24 cellular contexts compared by ENCODE assay signal in the genomic region with DNA sequence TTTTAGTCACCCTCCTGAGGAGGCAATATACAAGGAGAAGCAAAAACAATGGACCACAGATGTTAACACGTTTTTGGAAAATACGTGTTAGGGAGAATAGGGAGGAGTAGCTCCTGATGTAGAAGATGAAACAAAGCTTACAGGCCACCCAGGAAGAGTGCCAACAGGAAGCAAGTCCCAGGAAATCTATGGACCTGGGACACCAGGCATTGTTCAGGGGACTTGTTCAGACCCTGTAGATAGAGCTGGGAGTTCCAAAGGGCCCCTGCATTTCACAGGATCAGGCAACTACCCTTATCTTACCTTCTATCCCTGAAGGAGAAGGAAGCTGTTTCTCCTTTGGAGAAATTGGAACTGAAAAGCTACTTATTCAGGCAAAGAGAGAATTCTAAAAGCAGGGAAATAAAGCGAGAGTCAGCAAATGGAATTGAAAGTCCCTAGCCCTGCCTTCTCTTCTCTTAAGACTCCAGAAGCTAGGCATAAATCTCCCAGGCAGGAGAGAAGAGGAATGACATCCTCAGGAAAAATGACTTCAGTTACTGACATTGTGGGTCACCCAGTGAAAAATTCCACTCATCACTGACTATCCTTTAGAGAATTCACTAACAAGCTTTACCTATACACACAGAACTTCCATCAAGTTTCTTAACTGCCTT.
DNase-seq lines count a peak whose midpoint lies in the region; ATAC-seq and TF ChIP-seq lines count a peak whose summit lies in the region.
"Had no signal": no experiment of that assay in that cellular context is flagged by ENCODE, and none has a peak within 500 bp of the region (broad histone marks: within the 10 kb centered on the region; RNA-seq: fewer than 3 reads in every experiment).

No MANE protein-coding gene starts in this region.

- H3K27ac ChIP-seq in colonic mucosa = no peak overlapping the region
- no peak overlapping the region for H3K27ac ChIP-seq in transverse colon
- no peak overlapping the region for H3K27ac ChIP-seq in adrenal gland
- H3K27ac ChIP-seq: HL-60, right lobe of liver, tibial artery had no signal

- H3K9ac ChIP-seq in colonic mucosa (ENCODE audit: low read depth in 2 of 2, low read length in 2 of 2) = no peak overlapping the region

- in situ Hi-C loops in transverse colon (cut with MboI; ENCODE audit: low pct_ligation_motif_present in 1 of 4, low pct_unique_long_range_greater_than_20kb in 1 of 4, low sequenced_read_pairs in 3 of 4) = no loop called here

- 54 to 65% methylated on average over 3 of the region's 3 CpGs for WGBS in transverse colon (ENCODE audit: low coverage in 1 of 2), 2 donors
- 53 to 76% (median 72%) methylated on average over 3 of the region's 3 CpGs for WGBS in adrenal gland, 4 donors

- no peaks in the 10 kb centered on the region for H3K27me3 ChIP-seq in colonic mucosa
- H3K27me3 ChIP-seq in transverse colon = no peaks in the 10 kb centered on the region
- no peaks in the 10 kb centered on the region for H3K27me3 ChIP-seq in adrenal gland
- H3K27me3 ChIP-seq: right lobe of liver, tibial artery had no signal

- H3K36me3 ChIP-seq in colonic mucosa (no peaks in the 10 kb centered on the region), mucosa of descending colon (ENCODE audit: low read depth) (no peaks in the 10 kb centered on the region), transverse colon (no peaks in the 10 kb centered on the region), adrenal gland (replicated peaks in 1 of 2) (no peaks in the 10 kb centered on the region)
- H3K36me3 ChIP-seq: HAP-1, right lobe of liver, tibial artery had no signal

- peak; percentile 3 for DNase-seq in OCI-M1 (lab: John Stamatoyannopoulos, UW)
- peak; percentile 45 for DNase-seq in colonic mucosa
- peak in 1 of 3 donors; percentile 64 for DNase-seq in mucosa of descending colon
- peak; percentile 24 for DNase-seq in transverse colon
- no peak for DNase-seq in NCI-H2196 treated with DMSO at 0.1 percent for 48 hours (lab: John Stamatoyannopoulos, UW; ENCODE audit: unreplicated experiment)
- no peak for DNase-seq in hepatic stellate cell (ENCODE audit: low spot score)
- no peak for DNase-seq in adrenal gland
- DNase-seq: activated naive CD4-positive, alpha-beta T cell treated with Interleukin-2 at 50 U/mL for 16 hours; activated T-cell treated with anti-CD3 and anti-CD28 coated beads, Interleukin-2, amount 50 U/mL, for 1 hour; anterior cingulate cortex; kidney glomerular epithelial cell; NCI-H2081 treated with DMSO at 0.1 percent for 48 hours; NCI-H446; posterior cingulate gyrus; right lobe of liver; Right ventricle myocardium superior; stimulated activated CD4-positive, alpha-beta T cell treated with anti-CD3 and anti-CD28 coated beads, Interleukin-15, amount 100 ng/mL, for 24 hours; stimulated activated naive CD8-positive, alpha-beta T cell treated with anti-CD3 and anti-CD28 coated beads, Interleukin-15, amount 100 ng/mL, for 72 hours; T-helper 1 cell; tibial artery had no signal

- TF ChIP-seq POLR2A in transverse colon (IDR thresholded peaks at IDR 0.05) (no peak), adrenal gland (IDR thresholded peaks at IDR 0.05) (no peak)

- TF ChIP-seq EP300 in transverse colon (IDR thresholded peaks at IDR 0.05; ENCODE audit: low read depth) = no peak

- intact Hi-C loops in colonic mucosa (cut with DNase I) (no loop called here), mucosa of descending colon (cut with DNase I, micrococcal nuclease) (no loop called here), transverse colon (cut with DNase I; ENCODE audit: low total_unique reads) (no loop called here), adrenal gland (cut with DNase I) (no loop called here)

- H3K4me3 ChIP-seq in colonic mucosa (no peak overlapping the region), mucosa of descending colon (no peak overlapping the region), transverse colon (no peak overlapping the region), adrenal gland (no peak overlapping the region)
- H3K4me3 ChIP-seq: HAP-1, right lobe of liver, tibial artery had no signal

- no peaks in the 10 kb centered on the region for H3K4me1 ChIP-seq in colonic mucosa
- H3K4me1 ChIP-seq in mucosa of descending colon (ENCODE audit: low read depth) = no peaks in the 10 kb centered on the region
- peaks cover 0 to 22% (median 6%) of the 10 kb centered on the region in 4 donors for H3K4me1 ChIP-seq in transverse colon
- no peaks in the 10 kb centered on the region for H3K4me1 ChIP-seq in adrenal gland (replicated peaks in 1 of 2)
- H3K4me1 ChIP-seq: HAP-1, tibial artery had no signal

- H3K9me3 ChIP-seq in colonic mucosa (no peaks in the 10 kb centered on the region), mucosa of descending colon (no peaks in the 10 kb centered on the region), transverse colon (no peaks in the 10 kb centered on the region), adrenal gland (replicated peaks in 1 of 3) (no peaks in the 10 kb centered on the region)
- H3K9me3 ChIP-seq: HAP-1, right lobe of liver, tibial artery had no signal

- TF ChIP-seq CTCF in colonic mucosa (IDR thresholded peaks at IDR 0.05) = no peak
- no peak for TF ChIP-seq CTCF in mucosa of descending colon (IDR thresholded peaks at IDR 0.05)
- TF ChIP-seq CTCF in transverse colon (IDR thresholded peaks at IDR 0.05) = no peak
- TF ChIP-seq CTCF in adrenal gland (IDR thresholded peaks at IDR 0.05) = no peak

- ATAC-seq in mucosa of descending colon = peak; percentile 45
- ATAC-seq: HepG2; natural killer cell treated with Interleukin-12 subunit alpha and Interleukin-12 subunit beta and Interleukin-15 and Interleukin-18, amount 100 ng/mL, for 72 hours; stimulated activated naive CD8-positive, alpha-beta T cell treated with anti-CD3 and anti-CD28 coated beads, Interleukin-15, amount 100 ng/mL, for 72 hours had no signal

Comparison
In these comparisons a context has a peak if more than half of its experiments do, and no peak if none do; other contexts are left out.
1. DNase-seq: peak in OCI-M1 (single experiment), colonic mucosa (single experiment) and transverse colon (single experiment); none in NCI-H2196 treated with DMSO at 0.1 percent for 48 hours (single experiment), hepatic stellate cell (single experiment) and adrenal gland (0 of 7).